Comparison of ENCODE assay signal across 8 cellular contexts in genomic region chr5:53430618-53431252, GRCh38. TPM values are rescaled to one million over a fixed set of nuclear protein-coding genes. Genes with fewer than 3 reads are reported as not detected.
DNase-seq lines count a peak whose midpoint lies in the region; ATAC-seq and TF ChIP-seq lines count a peak whose summit lies in the region.

No MANE protein-coding gene starts in this region.

- no peak for TF ChIP-seq POLR2A in esophagus squamous epithelium (IDR thresholded peaks at IDR 0.05)

- H3K4me1 ChIP-seq in Panc1 (ENCODE audit: control insufficient read depth, insufficient read depth, low read length) (no peaks in the 10 kb centered on the region), esophagus squamous epithelium (no peaks in the 10 kb centered on the region)

- H3K9me3 ChIP-seq in Panc1 (ENCODE audit: control insufficient read depth, insufficient read depth, low read depth, low read length) (no peaks in the 10 kb centered on the region), esophagus squamous epithelium (no peaks in the 10 kb centered on the region)

- CTCF ChIA-PET in Panc1 (lab: Charles Lee), result interaction anchor here (0.6 to 0.7 kb wide), 4 partner anchors 34 to 482 kb away, joined by 3 to 9 read pairs (median 8); no protein-coding TSS in a partner anchor

- intact Hi-C loops in Panc1 (cut with micrococcal nuclease; ENCODE audit: unreplicated experiment), result no loop called here
- intact Hi-C loops in esophagus squamous epithelium (cut with DNase I), result loop anchor here (10.0 kb wide), 1 partner anchor 166 kb away; no protein-coding TSS in a partner anchor

- DNase-seq in GM13976 (ENCODE audit: low spot score) (no peak), Panc1 (ENCODE audit: low read depth, low spot score) (peak; percentile 25), esophagus squamous epithelium (lab: John Stamatoyannopoulos, UW) (no peak), renal cortical epithelial cell (ENCODE audit: low read depth) (peak; percentile 51), hippocampal formation (lab: John Stamatoyannopoulos, UW) (no peak), NCI-H1092 (lab: John Stamatoyannopoulos, UW) (no peak), NCI-H2029 treated with DMSO at 0.1 percent for 48 hours (lab: John Stamatoyannopoulos, UW) (no peak)
- no peak for DNase-seq in stimulated activated CD4-positive, alpha-beta T cell treated with anti-CD3 and anti-CD28 coated beads, Interleukin-15, amount 100 ng/mL, for 24 hours

- no peaks in the 10 kb centered on the region for H3K27me3 ChIP-seq in Panc1 (ENCODE audit: control insufficient read depth, insufficient read depth, low read length)
- H3K27me3 ChIP-seq in esophagus squamous epithelium, result no peaks in the 10 kb centered on the region

- POLR2A ChIA-PET in Panc1 (lab: Charles Lee), result no interaction called here

- in situ Hi-C loops in GM13976 (cut with MboI; ENCODE audit: low sequenced_read_pairs, unreplicated experiment), result no loop called here
- in situ Hi-C loops in Panc1 (cut with HindIII; ENCODE audit: low pct_unique_long_range_greater_than_20kb, low sequenced_read_pairs), result no loop called here

- H3K36me3 ChIP-seq in Panc1 (ENCODE audit: control insufficient read depth, insufficient read depth, low read length) (no peaks in the 10 kb centered on the region), esophagus squamous epithelium (no peaks in the 10 kb centered on the region)

- H3K27ac ChIP-seq in Panc1 (ENCODE audit: low read length), result no peak overlapping the region
- no peak overlapping the region for H3K27ac ChIP-seq in esophagus squamous epithelium

- ATAC-seq in Panc1, result no peak

- BruUV-seq in Panc1 (replicated peaks; lab: Mats Ljungman, UMichigan), result no TSS peak

- TF ChIP-seq CTCF in GM13976 (IDR thresholded peaks at IDR 0.05; ENCODE audit: borderline replicate concordance, control extremely low read depth, extremely low read depth, insufficient read depth, missing control alignments), result peak; percentile 9
- TF ChIP-seq CTCF in Panc1 (IDR thresholded peaks at IDR 0.05), result peak; percentile 72
- peak in 5 of 6 experiments; percentile 24 to 67 (median 40) for TF ChIP-seq CTCF in esophagus squamous epithelium (IDR thresholded peaks at IDR 0.05)

- H3K4me3 ChIP-seq in Panc1 (ENCODE audit: low read depth in 2 of 2, low read length in 2 of 2) (no peak overlapping the region), esophagus squamous epithelium (no peak overlapping the region)

- 53 to 58% methylated on average over 5 of the region's 5 CpGs for whole genome bisulfite sequencing in esophagus squamous epithelium, 2 donors

RNA-seq across cellular contexts. Expression of gene FST, which starts 49.7 kb away (rescaled TPM):
- 0.51 TPM for total RNA-seq in Panc1 (2021; ENCODE audit: unreplicated experiment)
- 0.22 TPM for polyA plus RNA-seq in Panc1 (2012; ENCODE audit: insufficient read length)
- total RNA-seq in esophagus squamous epithelium, result 10 to 100 TPM in 1 of 4 donors, 1 to 10 TPM in 3; 1.6 to 11.3 (median 3.3) TPM
- 0.15 and 0.87 TPM in 2 replicates for total RNA-seq in renal cortical epithelial cell

Comparison
In these comparisons a context has a peak if more than half of its experiments do, and no peak if none do; other contexts are left out.
1. DNase-seq: peak in Panc1 (single experiment) and renal cortical epithelial cell (single experiment); none in GM13976 (single experiment), esophagus squamous epithelium (single experiment), hippocampal formation (0 of 2), NCI-H1092 (single experiment), stimulated activated CD4-positive, alpha-beta T cell treated with anti-CD3 and anti-CD28 coated beads, Interleukin-15, amount 100 ng/mL, for 24 hours (single experiment) and NCI-H2029 treated with DMSO at 0.1 percent for 48 hours (single experiment).
2. CTCF ChIP-seq: peak in every context shown above with its lines; median percentile 72 in Panc1; 40 in esophagus squamous epithelium; 9 in GM13976.